Comparison of ENCODE assay signal across 8 cellular contexts in genomic region chr12:120584343-120585149, GRCh38. TPM values are rescaled to one million over a fixed set of nuclear protein-coding genes. Genes with fewer than 3 reads are reported as not detected.
A peak's percentile ranks its signal among the peaks of the same experiment; 100 is the strongest.
DNase-seq lines count a peak whose midpoint lies in the region; ATAC-seq and TF ChIP-seq lines count a peak whose summit lies in the region.

No MANE protein-coding gene starts in this region.

- DNase-seq in Daoy (ENCODE audit: low read depth) (peak; percentile 58), NCI-H1417 (lab: John Stamatoyannopoulos, UW) (peak; percentile 23 to 85 (median 83)), dorsolateral prefrontal cortex (peak in 9 of 10 donors; percentile 43 to 82 (median 62)), mesenchymal stem cell (peak; percentile 27)
- peak; percentile 65 for DNase-seq in activated CD4-positive, alpha-beta T cell treated with anti-CD3 and anti-CD28 coated beads for 48 hours
- peak; percentile 8 to 29 (median 24) for DNase-seq in stimulated activated CD4-positive, alpha-beta T cell treated with anti-CD3 and anti-CD28 coated beads, TNF-alpha, amount 100 ng/mL, for 48 hours (ENCODE audit: low read depth in 3 of 3)

- peaks cover 6% of the 10 kb centered on the region for H3K79me1 ChIP-seq in mesenchymal stem cell (replicated peaks; ENCODE audit: low read length, poor library complexity, severe bottlenecking)

- H3K9ac ChIP-seq in mesenchymal stem cell (ENCODE audit: low read length): peak overlapping the region; percentile 43

- H3K27ac ChIP-seq in dorsolateral prefrontal cortex: peak overlapping the region in 50 of 59 donors; percentile 10 to 86 (median 70)
- H3K27ac ChIP-seq in mesenchymal stem cell (ENCODE audit: low read length, poor library complexity, severe bottlenecking): no peak overlapping the region

- H3K4me2 ChIP-seq in mesenchymal stem cell (ENCODE audit: low read length, poor library complexity, severe bottlenecking): peak overlapping the region; percentile 70

- no peak overlapping the region for H2AK5ac ChIP-seq in mesenchymal stem cell (ENCODE audit: low read length, severe bottlenecking)

- no peaks in the 10 kb centered on the region for H3K9me3 ChIP-seq in mesenchymal stem cell (ENCODE audit: control insufficient read depth, low read length)

- H3K36me3 ChIP-seq in mesenchymal stem cell (ENCODE audit: control insufficient read depth in 1 of 2, insufficient read depth in 2 of 2, low read depth in 1 of 2, low read length in 2 of 2): peaks cover 6% of the 10 kb centered on the region in 2 experiments

- H2BK5ac ChIP-seq in mesenchymal stem cell (ENCODE audit: low read depth, low read length, poor library complexity, severe bottlenecking): no peak overlapping the region

- H3K18ac ChIP-seq in mesenchymal stem cell (ENCODE audit: low read depth in 1 of 2, low read length in 2 of 2): peak overlapping the region in 1 of 2 experiments; percentile 29

- H2BK15ac ChIP-seq in mesenchymal stem cell (ENCODE audit: low read depth, poor library complexity, severe bottlenecking): no peak overlapping the region

- H3K4ac ChIP-seq in mesenchymal stem cell (ENCODE audit: low read depth in 1 of 2, low read length in 2 of 2): peak overlapping the region in 1 of 2 experiments; percentile 12

- H3K4me1 ChIP-seq in mesenchymal stem cell (ENCODE audit: control insufficient read depth, insufficient read depth, low read depth, low read length): peaks cover 11% of the 10 kb centered on the region

- no peak overlapping the region for H4K91ac ChIP-seq in mesenchymal stem cell (ENCODE audit: low read length)

- intact Hi-C loops in dorsolateral prefrontal cortex (cut with DNase I): loop anchor here (2.0 to 10.0 kb wide), 6 partner anchors 64 to 513 kb away; partner anchors contain the start of genes SPPL3 (in 1 of the 2) and UNC119B (in 1 of the 2)

- no peak overlapping the region for H2AFZ ChIP-seq in mesenchymal stem cell (ENCODE audit: low read depth, low read length)

- peak in 54 of 56 donors; percentile 17 to 67 (median 53) for TF ChIP-seq CTCF in dorsolateral prefrontal cortex (IDR thresholded peaks at IDR 0.05 in 54 of 56, conservative IDR thresholded peaks at IDR 0.05 in 2 of 56; ENCODE audit: low read depth in 1 of 56, partially characterized antibody in 56 of 56)

- H3K4me3 ChIP-seq in dorsolateral prefrontal cortex (peak overlapping the region; percentile 35 to 71 (median 53)), mesenchymal stem cell (ENCODE audit: insufficient read depth in 1 of 2, low read depth in 1 of 2, low read length in 2 of 2) (peak overlapping the region; percentile 30 to 65)

- no peak overlapping the region for H2BK120ac ChIP-seq in mesenchymal stem cell (ENCODE audit: low read depth, low read length)

- H3K27me3 ChIP-seq in dorsolateral prefrontal cortex (no peaks in the 10 kb centered on the region), mesenchymal stem cell (ENCODE audit: control insufficient read depth in 1 of 2, insufficient read depth in 1 of 2, low read length in 2 of 2) (peaks cover 8 to 24% of the 10 kb centered on the region in 2 experiments)

- H3K23ac ChIP-seq in mesenchymal stem cell (ENCODE audit: low read length in 2 of 2): no peak overlapping the region

- ATAC-seq in HG03196 (IDR thresholded peaks at IDR 0.05; ENCODE audit: unreplicated experiment) (no peak), HG03139 (IDR thresholded peaks at IDR 0.05; ENCODE audit: unreplicated experiment) (no peak)

- 4% methylated on average over 40 of the region's 65 CpGs for WGBS in mesenchymal stem cell

- H3K14ac ChIP-seq in mesenchymal stem cell (ENCODE audit: low read length in 2 of 2): no peak overlapping the region

- H2BK12ac ChIP-seq in mesenchymal stem cell (ENCODE audit: low read length in 2 of 2): no peak overlapping the region

- peak overlapping the region; percentile 71 for H4K8ac ChIP-seq in mesenchymal stem cell (ENCODE audit: low read length)

RNA-seq across cellular contexts. Expression of gene POP5, which starts 3.3 kb away (rescaled TPM):
- 96.2 and 96.8 TPM in 2 replicates for total RNA-seq in Daoy (2014; rRNA removed; shearing (Covaris generic))
- 10 to 100 TPM; 18.5 to 43.3 (median 29.0) TPM for total RNA-seq in dorsolateral prefrontal cortex
- 33.8 TPM for polyA plus RNA-seq in mesenchymal stem cell (2013, experiment 1 of 2)
- 34.1 TPM for polyA plus RNA-seq in mesenchymal stem cell (2013, experiment 2 of 2)

RNA-seq across cellular contexts. Expression of gene RNF10, which starts 50.4 kb away (rescaled TPM):
- 74.5 and 92.7 TPM in 2 replicates for total RNA-seq in Daoy (2014; rRNA removed; shearing (Covaris generic))
- total RNA-seq in dorsolateral prefrontal cortex: 100 to 1,000 TPM; 177 to 288 (median 215) TPM
- polyA plus RNA-seq in mesenchymal stem cell (2013, experiment 1 of 2): 124 TPM
- 131 TPM for polyA plus RNA-seq in mesenchymal stem cell (2013, experiment 2 of 2)

RNA-seq across cellular contexts. Expression of gene COQ5, which starts 55.6 kb away (rescaled TPM):
- 55.1 and 67.4 TPM in 2 replicates for total RNA-seq in Daoy (2014; rRNA removed; shearing (Covaris generic))
- total RNA-seq in dorsolateral prefrontal cortex: 10 to 100 TPM; 14.4 to 30.4 (median 22.9) TPM
- 22.0 TPM for polyA plus RNA-seq in mesenchymal stem cell (2013, experiment 1 of 2)
- polyA plus RNA-seq in mesenchymal stem cell (2013, experiment 2 of 2): 21.3 TPM

RNA-seq across cellular contexts. Expression of gene CABP1, which starts 55.9 kb away (rescaled TPM):
- total RNA-seq in Daoy (2014; rRNA removed; shearing (Covaris generic)): 0.17 TPM in 1 of 2 replicates, not detected in the other
- total RNA-seq in dorsolateral prefrontal cortex: 100 to 1,000 TPM; 104 to 566 (median 357) TPM
- polyA plus RNA-seq in mesenchymal stem cell (2013, experiment 1 of 2): not detected
- polyA plus RNA-seq in mesenchymal stem cell (2013, experiment 2 of 2): not detected

Comparison
In these comparisons a context has a peak if more than half of its experiments do, and no peak if none do; other contexts are left out.
1. DNase-seq: peak in every context shown above with its lines; median percentile 83 in NCI-H1417; 65 in activated CD4-positive, alpha-beta T cell treated with anti-CD3 and anti-CD28 coated beads for 48 hours; 62 in dorsolateral prefrontal cortex; 58 in Daoy; 27 in mesenchymal stem cell; 24 in stimulated activated CD4-positive, alpha-beta T cell treated with anti-CD3 and anti-CD28 coated beads, TNF-alpha, amount 100 ng/mL, for 48 hours.